Comparison of ENCODE assay signal across 8 cellular contexts in the genomic region with DNA sequence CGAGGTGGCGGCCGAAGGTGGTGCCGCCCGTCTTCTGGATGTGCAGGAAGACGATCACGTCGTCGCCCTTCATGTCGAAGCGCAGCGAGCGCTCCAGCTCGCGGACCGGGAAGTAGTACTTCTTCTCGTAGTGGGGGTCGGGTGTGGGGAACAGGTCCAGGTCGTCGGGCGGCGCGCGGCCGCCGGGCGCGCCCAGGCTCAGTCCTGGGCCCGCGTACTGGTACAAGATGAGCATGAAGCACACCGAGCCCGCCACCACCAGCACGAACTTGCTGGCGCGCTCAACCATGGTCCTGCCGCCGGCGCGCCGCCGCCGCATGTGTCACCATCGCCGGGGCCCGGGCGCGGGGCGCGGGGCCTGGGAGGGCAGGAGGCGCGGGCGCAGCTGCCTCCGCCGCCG. TPM values are rescaled to one million over a fixed set of nuclear protein-coding genes. Genes with fewer than 3 reads are reported as not detected.
DNase-seq lines count a peak whose midpoint lies in the region; ATAC-seq lines count a peak whose summit lies in the region.
"Not testable (repeated sequence)": the region's sequence is repeated elsewhere in the genome, so short reads cannot be mapped to it uniquely, and the experiment has no call there.

No MANE protein-coding gene starts in this region.

- H3K36me3 Mint-ChIP-seq in activated CD8-positive, alpha-beta memory T cell treated with anti-CD3 and anti-CD28 coated beads, Interleukin-2, amount 10 ng/mL, durations not matched to agents 7 days and 5 days: not testable (repeated sequence)

- not testable (repeated sequence) for H3K9me3 ChIP-seq in BLaER1 treated with 17β-estradiol and CSF1 and Interleukin-3, amounts not matched to agents 10 nM and 100 nM (replicated peaks in 1 of 11)

- ATAC-seq in GM19455 (IDR thresholded peaks at IDR 0.05; ENCODE audit: unreplicated experiment) (peak; percentile 7), HG03064 (IDR thresholded peaks at IDR 0.05; ENCODE audit: low read depth, unreplicated experiment) (peak; percentile 14)
- ATAC-seq in activated CD8-positive, alpha-beta memory T cell treated with anti-CD3 and anti-CD28 coated beads, Interleukin-2, amount 10 ng/mL, durations not matched to agents 7 days and 5 days: peak; percentile 20

- peaks cover 46 to 64% (median 49%) of the 10 kb centered on the region in 11 experiments for H4K20me1 ChIP-seq in BLaER1 treated with 17β-estradiol and CSF1 and Interleukin-3, amounts not matched to agents 10 nM and 100 nM

- peak overlapping the region; percentile 63 to 81 (median 72) for H3K4me3 ChIP-seq in BLaER1 treated with 17β-estradiol and CSF1 and Interleukin-3, amounts not matched to agents 10 nM and 100 nM
- peak overlapping the region; percentile 81 for H3K4me3 ChIP-seq in skeletal muscle cell (ENCODE audit: low read depth, low read length)

- peak overlapping the region; percentile 67 to 81 (median 79); a peak in 21 of 22 replicates for H3K9ac ChIP-seq in BLaER1 treated with 17β-estradiol and CSF1 and Interleukin-3, amounts not matched to agents 10 nM and 100 nM

- not testable (repeated sequence) for H3K9me3 Mint-ChIP-seq in activated CD8-positive, alpha-beta memory T cell treated with anti-CD3 and anti-CD28 coated beads, Interleukin-2, amount 10 ng/mL, durations not matched to agents 7 days and 5 days (ENCODE audit: low read depth)

- peaks cover 14% of the 10 kb centered on the region for H3K4me1 Mint-ChIP-seq in activated CD8-positive, alpha-beta memory T cell treated with anti-CD3 and anti-CD28 coated beads, Interleukin-2, amount 10 ng/mL, durations not matched to agents 7 days and 5 days

- peaks cover 59 to 88% (median 82%) of the 10 kb centered on the region in 10 experiments for H3K4me1 ChIP-seq in BLaER1 treated with 17β-estradiol and CSF1 and Interleukin-3, amounts not matched to agents 10 nM and 100 nM

- CTCF ChIA-PET in activated CD8-positive, alpha-beta memory T cell treated with anti-CD3 and anti-CD28 coated beads, Interleukin-2, amount 10 ng/mL, durations not matched to agents 7 days and 5 days (lab: Charles Lee): not testable (repeated sequence)

- peaks cover 0 to 40% (median 0%) of the 10 kb centered on the region in 11 experiments; a peak in 10 of 22 replicates for H3K27me3 ChIP-seq in BLaER1 treated with 17β-estradiol and CSF1 and Interleukin-3, amounts not matched to agents 10 nM and 100 nM

- DNase-seq in NCI-H69 (lab: John Stamatoyannopoulos, UW) (peak; percentile 12), dermis blood vessel endothelial cell (peak; percentile 32), kidney tubule cell (ENCODE audit: low spot score) (peak; percentile 26)
- peak; percentile 42 for DNase-seq in activated CD8-positive, alpha-beta memory T cell treated with anti-CD3 and anti-CD28 coated beads, Interleukin-2, amount 10 ng/mL, durations not matched to agents 7 days and 5 days
- DNase-seq in skeletal muscle cell (ENCODE audit: low read depth): not testable (repeated sequence)

- H3K27me3 Mint-ChIP-seq in activated CD8-positive, alpha-beta memory T cell treated with anti-CD3 and anti-CD28 coated beads, Interleukin-2, amount 10 ng/mL, durations not matched to agents 7 days and 5 days: peaks cover 25% of the 10 kb centered on the region

- H3K4me2 ChIP-seq in BLaER1 treated with 17β-estradiol and CSF1 and Interleukin-3, amounts not matched to agents 10 nM and 100 nM: peak overlapping the region; percentile 95 to 100 (median 99)

- peaks cover 0 to 11% (median 0%) of the 10 kb centered on the region in 11 experiments; a peak in 5 of 22 replicates for H3K36me3 ChIP-seq in BLaER1 treated with 17β-estradiol and CSF1 and Interleukin-3, amounts not matched to agents 10 nM and 100 nM

- not testable (repeated sequence) for H3K4me3 Mint-ChIP-seq in activated CD8-positive, alpha-beta memory T cell treated with anti-CD3 and anti-CD28 coated beads, Interleukin-2, amount 10 ng/mL, durations not matched to agents 7 days and 5 days

- H3K27ac Mint-ChIP-seq in activated CD8-positive, alpha-beta memory T cell treated with anti-CD3 and anti-CD28 coated beads, Interleukin-2, amount 10 ng/mL, durations not matched to agents 7 days and 5 days: not testable (repeated sequence)

- H3K27ac ChIP-seq in BLaER1 treated with 17β-estradiol and CSF1 and Interleukin-3, amounts not matched to agents 10 nM and 100 nM: peak overlapping the region in 9 of 11 experiments; percentile 18 to 68 (median 56); a peak in 12 of 22 replicates

RNA-seq across cellular contexts. Expression of a gene that starts 0.4 kb away (rescaled TPM):
- 1 to 10 TPM; 7.0 to 8.6 TPM for total RNA-seq in activated CD8-positive, alpha-beta memory T cell treated with anti-CD3 and anti-CD28 coated beads, Interleukin-2, amount 10 ng/mL, durations not matched to agents 7 days and 5 days
- 20.2 and 27.1 TPM in 2 replicates for total RNA-seq in dermis blood vessel endothelial cell
